In genomic region chr6:141131616-141132015, GRCh38 we compare ENCODE assay signal across 22 cellular contexts.
"Had no signal": no experiment of that assay in that cellular context is flagged by ENCODE, and none has a peak within 500 bp of the region (broad histone marks: within the 10 kb centered on the region; RNA-seq: fewer than 3 reads in every experiment).

No MANE protein-coding gene starts in this region.

- H3K4me3 ChIP-seq: esophagus squamous epithelium, gastrocnemius medialis, heart right ventricle, left lung, lower lobe of right lung, mucosa of descending colon had no signal

- H3K9me3 ChIP-seq: esophagus squamous epithelium, gastrocnemius medialis, heart right ventricle, left lung, lower lobe of right lung, mucosa of descending colon had no signal

- H3K4me1 ChIP-seq: esophagus squamous epithelium, gastrocnemius medialis, heart right ventricle, left lung, lower lobe of right lung had no signal

- H3K36me3 ChIP-seq: esophagus squamous epithelium, gastrocnemius medialis, heart right ventricle, left lung, lower lobe of right lung had no signal

- H3K27me3 ChIP-seq: esophagus squamous epithelium, gastrocnemius medialis, heart right ventricle, left lung had no signal

- H3K27ac ChIP-seq: epithelial cell of prostate, esophagus squamous epithelium, gastrocnemius medialis, heart right ventricle, left lung, lower lobe of right lung had no signal

- DNase-seq: cortex of kidney; effector CD8-positive, alpha-beta T cell; effector memory CD8-positive, alpha-beta T cell; endodermal cell; erythroblast; esophagus squamous epithelium; foreskin fibroblast; foreskin melanocyte; gastrocnemius medialis; glutamatergic neuron; head of caudate nucleus; heart right ventricle; hippocampal formation; left cardiac atrium; left lung; left ventricle myocardium superior; lower lobe of right lung; mesenchymal stem cell; mucosa of descending colon; naive B cell; naive thymus-derived CD8-positive, alpha-beta T cell had no signal
